10 cellular contexts compared by ENCODE assay signal in the genomic region with DNA sequence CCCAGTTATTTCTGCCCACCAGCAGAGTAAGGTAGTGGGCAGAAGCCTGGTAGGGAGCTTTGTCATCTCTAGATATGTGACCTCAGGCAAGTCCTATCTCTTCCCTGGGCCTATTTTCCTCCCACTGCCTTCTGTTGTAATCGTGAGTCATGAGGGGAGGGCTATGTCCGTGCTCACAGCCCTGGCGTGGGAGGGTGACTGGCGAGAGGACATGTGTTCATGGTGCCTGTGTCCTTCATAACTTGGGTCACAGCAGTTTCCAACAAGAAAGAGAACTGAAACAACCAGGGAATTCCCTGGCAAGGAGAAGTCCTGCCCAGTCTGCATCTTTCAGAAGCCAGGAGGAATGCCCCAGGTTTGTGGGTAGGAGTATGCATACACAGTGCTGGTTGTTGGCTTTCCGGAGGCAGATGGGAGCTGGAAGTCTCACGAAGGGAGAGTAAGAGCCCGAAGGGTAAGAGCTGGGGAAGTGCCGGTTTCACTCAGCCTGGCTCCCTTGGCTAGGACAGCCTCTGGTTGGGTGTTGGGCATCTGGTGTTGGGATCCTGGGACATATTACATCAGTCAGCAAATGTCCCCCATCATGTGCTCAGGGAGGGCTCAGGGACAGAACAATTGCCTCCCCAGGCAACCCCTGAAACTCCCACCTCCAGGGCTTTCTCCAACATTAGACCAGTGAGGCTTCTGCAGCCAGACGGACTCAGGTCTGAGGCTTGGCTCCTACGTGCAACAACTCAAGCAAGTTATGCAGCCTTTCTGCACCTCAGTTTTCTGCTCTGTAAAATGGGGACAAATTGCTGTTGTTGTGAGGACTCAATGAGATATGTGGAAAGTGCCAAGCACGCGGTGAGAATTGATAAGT. TPM values are rescaled to one million over a fixed set of nuclear protein-coding genes. Genes with fewer than 3 reads are reported as not detected.
A peak's percentile ranks its signal among the peaks of the same experiment; 100 is the strongest.
DNase-seq lines count a peak whose midpoint lies in the region; ATAC-seq lines count a peak whose summit lies in the region.
"Had no signal": no experiment of that assay in that cellular context is flagged by ENCODE, and none has a peak within 500 bp of the region (broad histone marks: within the 10 kb centered on the region; RNA-seq: fewer than 3 reads in every experiment).

No MANE protein-coding gene starts in this region.

- H3K27ac ChIP-seq in right cardiac atrium (ENCODE audit: low read length): no peak overlapping the region
- H3K27ac ChIP-seq: KMS-11 had no signal

- intact Hi-C loops in right cardiac atrium (cut with DNase I): no loop called here

- DNase-seq in SIG-M5 treated with dmso at 0.1 percent for 504 hours (lab: John Stamatoyannopoulos, UW; ENCODE audit: unreplicated experiment) (peak; percentile 89), right cardiac atrium (peak; percentile 61 to 71 (median 71)), cortex of kidney (lab: John Stamatoyannopoulos, UW) (no peak), activated T-cell treated with anti-CD3 and anti-CD28 coated beads for 4 hours (no peak), NCI-H446 treated with DMSO at 0.1 percent for 48 hours (lab: John Stamatoyannopoulos, UW) (no peak), HuH-7 (ENCODE audit: low spot score) (no peak)

- no peaks in the 10 kb centered on the region for H3K4me1 ChIP-seq in right cardiac atrium (ENCODE audit: control insufficient read depth, insufficient read depth, low read length)

- ATAC-seq in GM18517 (IDR thresholded peaks at IDR 0.05; ENCODE audit: unreplicated experiment) (peak; percentile 65), HG02798 (IDR thresholded peaks at IDR 0.05; ENCODE audit: poor library complexity, unreplicated experiment) (peak; percentile 77), right cardiac atrium (peak; percentile 32 to 78)

- no peaks in the 10 kb centered on the region for H3K9me3 ChIP-seq in right cardiac atrium (ENCODE audit: control insufficient read depth, low read length)

- H3K4me3 ChIP-seq in right cardiac atrium (ENCODE audit: low read length): no peak overlapping the region

- 72% methylated on average over 12 of the region's 12 CpGs for WGBS in right cardiac atrium

- no peaks in the 10 kb centered on the region for H3K27me3 ChIP-seq in right cardiac atrium (ENCODE audit: control insufficient read depth, insufficient read depth)

RNA-seq across cellular contexts. Expression of a gene that starts 4.3 kb away (rescaled TPM):
- not detected for total RNA-seq in right cardiac atrium
- not detected for polyA plus RNA-seq in right cardiac atrium
- total RNA-seq: dermis microvascular lymphatic vessel endothelial cell had no signal

RNA-seq across cellular contexts. Expression of a gene that starts 9.3 kb away (rescaled TPM):
- not detected for total RNA-seq in right cardiac atrium
- not detected for polyA plus RNA-seq in right cardiac atrium
- total RNA-seq: dermis microvascular lymphatic vessel endothelial cell had no signal

RNA-seq across cellular contexts. Expression of a gene that starts 57.4 kb away (rescaled TPM):
- 100 to 1,000 TPM; 128 to 160 (median 141) TPM for total RNA-seq in right cardiac atrium
- polyA plus RNA-seq in right cardiac atrium: 152 TPM

Comparison
In these comparisons a context has a peak if more than half of its experiments do, and no peak if none do; other contexts are left out.
1. DNase-seq: peak in SIG-M5 treated with dmso at 0.1 percent for 504 hours (single experiment) and right cardiac atrium (3 of 3); none in cortex of kidney (single experiment), activated T-cell treated with anti-CD3 and anti-CD28 coated beads for 4 hours (single experiment), NCI-H446 treated with DMSO at 0.1 percent for 48 hours (single experiment) and HuH-7 (single experiment).
2. Peak in every context shown above with its lines, with median percentiles within 50 percentile points of each other: ATAC-seq.